Comparison of ENCODE assay signal across 1 cellular context in the genomic region with DNA sequence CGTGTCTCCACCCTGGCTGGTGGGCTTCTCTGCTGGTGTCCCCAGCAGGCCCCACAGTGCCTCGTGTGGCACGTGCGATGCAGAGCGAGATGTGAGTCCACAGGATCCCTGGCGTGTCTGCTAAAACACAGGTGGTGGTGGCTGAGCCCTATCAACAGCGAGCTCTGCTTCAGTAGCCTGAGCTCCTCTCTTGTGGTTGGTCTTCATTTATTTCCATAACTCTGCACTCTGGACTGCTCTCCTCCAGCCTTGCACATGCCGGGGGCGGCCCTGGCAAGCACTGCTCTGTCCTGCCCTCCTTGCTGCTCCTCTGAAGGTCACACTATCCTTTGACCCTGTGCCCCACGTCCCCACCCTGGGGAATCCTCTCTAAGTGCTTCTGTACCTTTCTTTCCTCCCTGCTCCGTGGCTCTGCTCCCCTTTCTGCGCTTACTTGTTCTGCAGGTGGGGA.
TF ChIP-seq lines count a peak whose summit lies in the region.

No MANE protein-coding gene starts in this region.

TF ChIP-seq in SK-N-SH treated with all-trans-retinoic acid at 6 μM for 48 hours, 23 proteins besides CTCF, POLR2A, EP300 and RAD21 (continued from another document):
- no peak for TF ChIP-seq CSDC2 (CRISPR knock-in tag; IDR thresholded peaks at IDR 0.05)
- TF ChIP-seq TCF4 (CRISPR knock-in tag; IDR thresholded peaks at IDR 0.05; ENCODE audit: borderline replicate concordance) = no peak
TF ChIP-seq in SK-N-SH treated with all-trans-retinoic acid at 6 μM for 48 hours: peak in this region for 0.
